Comparison of ENCODE assay signal across 20 cellular contexts in the genomic region with DNA sequence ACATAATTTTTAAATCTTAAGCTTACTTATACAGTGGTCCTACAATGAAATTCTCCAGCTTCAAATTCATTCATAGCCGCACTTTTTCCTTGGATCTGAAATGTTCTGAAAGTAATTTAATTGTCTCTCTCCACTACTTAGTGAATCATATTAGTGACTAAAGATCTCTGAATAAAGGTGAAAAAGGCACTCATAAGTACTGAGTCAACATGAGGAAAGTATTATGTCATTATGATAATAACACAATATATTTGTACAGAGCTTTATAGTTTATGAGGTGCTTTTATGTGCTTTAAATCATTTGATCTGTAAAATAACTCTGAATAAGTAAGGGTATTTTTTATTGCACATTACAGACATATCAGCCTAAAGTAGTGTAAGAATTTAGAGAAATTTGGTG.
"Had no signal": no experiment of that assay in that cellular context is flagged by ENCODE, and none has a peak within 500 bp of the region (broad histone marks: within the 10 kb centered on the region; RNA-seq: fewer than 3 reads in every experiment).

No MANE protein-coding gene starts in this region.

- DNase-seq: activated CD4-positive, alpha-beta T cell treated with anti-CD3 and anti-CD28 coated beads, Interleukin-2, amount 10 ng/mL, durations not matched to agents 24 days and 14 days; activated CD4-positive, CD25-positive, alpha-beta regulatory T cell; activated CD8-positive, alpha-beta memory T cell treated with anti-CD3 and anti-CD28 coated beads, Interleukin-2, amount 50 U/mL, for 4 hours; activated CD8-positive, alpha-beta T cell treated with anti-CD3 and anti-CD28 coated beads, Interleukin-2, amount 10 ng/mL, durations not matched to agents 7 days and 5 days; activated gamma-delta T cell; activated naive CD8-positive, alpha-beta T cell treated with anti-CD3 and anti-CD28 coated beads for 36 hours; activated T-cell treated with anti-CD3 and anti-CD28 coated beads, Interleukin-2, amount 50 U/mL, for 48 hours; cerebellar nuclear complex; effector memory CD4-positive, alpha-beta T cell; head of caudate nucleus; immature natural killer cell; left cardiac atrium; lower lobe of right lung; occipital lobe; stimulated activated CD4-positive, alpha-beta T cell treated with anti-CD3 and anti-CD28 coated beads, Interleukin-2, amount 100 ng/mL, for 48 hours; stimulated activated naive B cell treated with anti-CD40 and anti-IgM and Interleukin-4, amounts not matched to agents 10 μg/mL and 1 μg/mL and 100 μg/mL, for 72 hours; transverse colon had no signal

- H3K27ac ChIP-seq: lower lobe of right lung, right atrium auricular region, transverse colon, vagina had no signal

- H3K36me3 ChIP-seq: lower lobe of right lung, right atrium auricular region, transverse colon, vagina had no signal

- H3K4me3 ChIP-seq: lower lobe of right lung, right atrium auricular region, transverse colon, vagina had no signal

- FAIRE-seq: frontal cortex had no signal

- ATAC-seq: activated CD8-positive, alpha-beta T cell treated with anti-CD3 and anti-CD28 coated beads, Interleukin-2, amount 10 ng/mL, durations not matched to agents 7 days and 5 days; left cardiac atrium; lower lobe of right lung; stimulated activated naive B cell treated with anti-CD40 and anti-IgM and Interleukin-4, amounts not matched to agents 10 μg/mL and 1 μg/mL and 100 μg/mL, for 72 hours had no signal

- H3K27me3 ChIP-seq: right atrium auricular region, transverse colon, vagina had no signal

- H3K4me1 ChIP-seq: lower lobe of right lung, right atrium auricular region, transverse colon, vagina had no signal

- H3K9me3 ChIP-seq: lower lobe of right lung, right atrium auricular region, transverse colon, vagina had no signal
